ENCODE assay signal across 1 cellular context in genomic region chr10:132162021-132162531, GRCh38.
TF ChIP-seq lines count a peak whose summit lies in the region.

No MANE protein-coding gene starts in this region.

TF ChIP-seq in GM23338, 12 proteins besides CTCF, POLR2A, EP300 and RAD21 (continued from another document):
- TF ChIP-seq ZNF462 (CRISPR knock-in tag; IDR thresholded peaks at IDR 0.05) (no peak), JUNB (IDR thresholded peaks at IDR 0.05; ENCODE audit: unreplicated experiment) (no peak), REST (IDR thresholded peaks at IDR 0.05; ENCODE audit: unreplicated experiment) (no peak), POLR2AphosphoS5 (IDR thresholded peaks at IDR 0.05; ENCODE audit: low read depth) (no peak), EZH2 (IDR thresholded peaks at IDR 0.05; ENCODE audit: low read depth, unreplicated experiment) (no peak), ZNF114 (CRISPR knock-in tag; IDR thresholded peaks at IDR 0.05) (no peak)
